Comparison of ENCODE assay signal across 8 cellular contexts in genomic region chr9:130712564-130713285, GRCh38. TPM values are rescaled to one million over a fixed set of nuclear protein-coding genes. Genes with fewer than 3 reads are reported as not detected.
DNase-seq lines count a peak whose midpoint lies in the region; ATAC-seq and TF ChIP-seq lines count a peak whose summit lies in the region.

No MANE protein-coding gene starts in this region.

- DNase-seq in GM10266 (ENCODE audit: extremely low spot score) (peak; percentile 95), NCI-H1092 treated with DMSO at 0.1 percent for 48 hours (lab: John Stamatoyannopoulos, UW) (peak; percentile 97), head of caudate nucleus (peak; percentile 96 to 100 (median 99)), osteocyte (ENCODE audit: extremely low spot score, unreplicated experiment) (peak; percentile 98)
- DNase-seq in activated naive CD8-positive, alpha-beta T cell treated with anti-CD3 and anti-CD28 coated beads for 36 hours: peak; percentile 97

- H3K27me3 ChIP-seq in thymus (ENCODE audit: control insufficient read depth, insufficient read depth): no peaks in the 10 kb centered on the region

- no peaks in the 10 kb centered on the region for H3K9me3 Mint-ChIP-seq in activated naive CD8-positive, alpha-beta T cell treated with anti-CD3 and anti-CD28 coated beads for 36 hours
- no peaks in the 10 kb centered on the region for H3K9me3 Mint-ChIP-seq in osteocyte (ENCODE audit: unreplicated experiment)

- intact Hi-C loops in head of caudate nucleus (cut with DNase I): loop anchor here (10.0 kb wide), 1 partner anchor 52 kb away; no protein-coding TSS in a partner anchor

- peaks cover 30% of the 10 kb centered on the region for H3K4me1 Mint-ChIP-seq in activated naive CD8-positive, alpha-beta T cell treated with anti-CD3 and anti-CD28 coated beads for 36 hours
- peaks cover 37% of the 10 kb centered on the region for H3K4me1 Mint-ChIP-seq in osteocyte (ENCODE audit: unreplicated experiment)

- peak overlapping the region; percentile 93 for H3K4me3 Mint-ChIP-seq in activated naive CD8-positive, alpha-beta T cell treated with anti-CD3 and anti-CD28 coated beads for 36 hours
- peak overlapping the region; percentile 93 for H3K4me3 Mint-ChIP-seq in osteocyte (ENCODE audit: unreplicated experiment)

- no peaks in the 10 kb centered on the region for H3K9me3 ChIP-seq in thymus (ENCODE audit: control insufficient read depth)

- TF ChIP-seq CTCF in GM10266 (IDR thresholded peaks at IDR 0.05; ENCODE audit: control insufficient read depth, insufficient read depth, low read depth, missing control alignments) (no peak), osteocyte (IDR thresholded peaks at IDR 0.05) (no peak)

- no peaks in the 10 kb centered on the region for H3K27me3 Mint-ChIP-seq in activated naive CD8-positive, alpha-beta T cell treated with anti-CD3 and anti-CD28 coated beads for 36 hours
- no peaks in the 10 kb centered on the region for H3K27me3 Mint-ChIP-seq in osteocyte (ENCODE audit: unreplicated experiment)

- no peaks in the 10 kb centered on the region for H3K36me3 ChIP-seq in thymus (ENCODE audit: control insufficient read depth, insufficient read depth)

- H3K4me3 ChIP-seq in thymus (ENCODE audit: low read length): peak overlapping the region; percentile 73

- H3K27ac ChIP-seq in thymus (ENCODE audit: low read depth): peak overlapping the region; percentile 99

- ATAC-seq in HG02623 (IDR thresholded peaks at IDR 0.05; ENCODE audit: unreplicated experiment) (peak; percentile 94), SK-N-SH treated with all-trans-retinoic acid at 6 μM for 48 hours (peak; percentile 98)

- under 1% methylated on average over 68 of the region's 68 CpGs for WGBS in thymus

- H3K36me3 Mint-ChIP-seq in activated naive CD8-positive, alpha-beta T cell treated with anti-CD3 and anti-CD28 coated beads for 36 hours: no peaks in the 10 kb centered on the region
- H3K36me3 Mint-ChIP-seq in osteocyte (ENCODE audit: unreplicated experiment): no peaks in the 10 kb centered on the region

- H3K27ac Mint-ChIP-seq in activated naive CD8-positive, alpha-beta T cell treated with anti-CD3 and anti-CD28 coated beads for 36 hours: peak overlapping the region; percentile 86
- peak overlapping the region; percentile 96 for H3K27ac Mint-ChIP-seq in osteocyte (ENCODE audit: unreplicated experiment)

- peaks cover 23% of the 10 kb centered on the region for H3K4me1 ChIP-seq in thymus (ENCODE audit: control insufficient read depth, insufficient read depth, low read length)

TF ChIP-seq in SK-N-SH treated with all-trans-retinoic acid at 6 μM for 48 hours, 23 proteins besides CTCF, POLR2A, EP300 and RAD21:
- no peak for TF ChIP-seq ZNF565 (CRISPR knock-in tag; conservative IDR thresholded peaks at IDR 0.05; ENCODE audit: low read depth)
- no peak for TF ChIP-seq ISL1 (CRISPR knock-in tag; IDR thresholded peaks at IDR 0.05)
- no peak for TF ChIP-seq ESRRG (CRISPR knock-in tag; IDR thresholded peaks at IDR 0.05)
- TF ChIP-seq POU6F1 (CRISPR knock-in tag; IDR thresholded peaks at IDR 0.05; ENCODE audit: borderline replicate concordance, low read depth): no peak
- TF ChIP-seq PATZ1 (CRISPR knock-in tag; IDR thresholded peaks at IDR 0.05; ENCODE audit: borderline replicate concordance): no peak
- no peak for TF ChIP-seq CSRNP3 (CRISPR knock-in tag; IDR thresholded peaks at IDR 0.05)
- TF ChIP-seq ZNF8 (CRISPR knock-in tag; IDR thresholded peaks at IDR 0.05): no peak
- no peak for TF ChIP-seq ARNTL (CRISPR knock-in tag; IDR thresholded peaks at IDR 0.05; ENCODE audit: borderline replicate concordance, low read depth)
- TF ChIP-seq OSR1 (CRISPR knock-in tag; IDR thresholded peaks at IDR 0.05): no peak
- no peak for TF ChIP-seq TOX (CRISPR knock-in tag; IDR thresholded peaks at IDR 0.05; ENCODE audit: borderline replicate concordance)
- TF ChIP-seq ZC3H10 (CRISPR knock-in tag; IDR thresholded peaks at IDR 0.05): no peak
- no peak for TF ChIP-seq PPARA (CRISPR knock-in tag; IDR thresholded peaks at IDR 0.05; ENCODE audit: borderline replicate concordance)

RNA-seq across cellular contexts. Expression of gene EXOSC2, which starts 19.1 kb away (rescaled TPM):
- 100 to 1,000 TPM in 1 of 2 experiments, 10 to 100 TPM in 1; 96.4 to 101 TPM for total RNA-seq in activated naive CD8-positive, alpha-beta T cell treated with anti-CD3 and anti-CD28 coated beads for 36 hours
- 26.1 and 26.2 TPM in 2 replicates for total RNA-seq in osteocyte
- polyA plus RNA-seq in thymus: 20.2 TPM

RNA-seq across cellular contexts. Expression of gene PRDM12, which starts 48.3 kb away (rescaled TPM):
- not detected for total RNA-seq in activated naive CD8-positive, alpha-beta T cell treated with anti-CD3 and anti-CD28 coated beads for 36 hours
- total RNA-seq in osteocyte: not detected in 2 replicates
- polyA plus RNA-seq in thymus: 0.02 TPM

Comparison
In these comparisons a context has a peak if more than half of its experiments do, and no peak if none do; other contexts are left out.
1. Peak in every context shown above with its lines: DNase-seq, ATAC-seq, H3K4me3 ChIP-seq and H3K27ac ChIP-seq.